8 cellular contexts compared by ENCODE assay signal in the genomic region with DNA sequence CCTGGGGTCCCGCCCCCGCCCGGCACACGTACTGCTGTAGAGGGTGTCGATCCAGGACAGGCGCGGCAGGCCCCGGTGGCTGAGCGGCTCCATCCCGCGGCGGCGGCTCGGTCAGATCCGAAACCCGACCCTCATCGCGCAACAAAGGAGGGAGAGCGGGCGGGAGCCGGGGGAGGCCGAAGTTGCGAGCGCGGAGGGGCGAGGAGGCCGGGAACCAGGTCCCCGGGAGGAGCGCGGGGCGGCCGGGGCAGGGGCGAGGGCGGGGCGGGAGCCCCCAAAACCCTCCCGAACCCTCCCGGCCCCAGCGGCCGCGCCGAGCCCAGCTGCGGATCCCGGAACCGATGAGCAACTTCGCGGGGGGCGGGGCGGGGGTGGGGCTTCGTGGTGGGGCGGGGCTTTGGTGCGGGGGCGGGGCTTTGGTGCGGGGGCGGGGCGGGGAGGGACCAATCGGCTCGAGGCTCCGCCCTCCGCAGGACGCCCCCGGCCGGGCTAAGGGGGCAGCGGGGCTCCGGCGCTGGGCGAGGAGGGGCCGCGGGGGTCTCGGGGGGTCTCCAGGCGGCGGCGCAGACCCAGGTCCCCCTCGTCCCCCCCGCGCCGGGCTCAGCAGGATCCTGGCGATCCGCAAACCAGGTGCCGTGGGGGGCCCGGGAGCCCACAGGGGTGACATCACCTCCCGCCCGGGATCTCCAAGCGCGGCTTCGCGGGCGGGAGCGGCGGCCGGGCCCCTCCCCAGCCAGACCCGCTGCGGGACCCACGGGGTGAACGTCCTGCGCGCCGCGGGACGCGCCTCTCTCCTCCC. TPM values are rescaled to one million over a fixed set of nuclear protein-coding genes. Genes with fewer than 3 reads are reported as not detected.
A peak's percentile ranks its signal among the peaks of the same experiment; 100 is the strongest.
DNase-seq lines count a peak whose midpoint lies in the region; ATAC-seq and TF ChIP-seq lines count a peak whose summit lies in the region.

A gene (minus strand): TSS at position 347 of the 799 bp plus-strand sequence. CDS start 254 bp downstream, at position 93.

- no peak within 1 kb of the TSS for H3K27ac Mint-ChIP-seq in activated CD4-positive, alpha-beta T cell treated with anti-CD3 and anti-CD28 coated beads, Interleukin-2, amount 10 ng/mL, durations not matched to agents 24 days and 14 days

- peak within 1 kb of the TSS; percentile 43 for H4K91ac ChIP-seq in mesenchymal stem cell (ENCODE audit: low read length)

- peaks cover 25% of the 10 kb centered on the region for H3K27me3 Mint-ChIP-seq in activated CD4-positive, alpha-beta T cell treated with anti-CD3 and anti-CD28 coated beads, Interleukin-2, amount 10 ng/mL, durations not matched to agents 24 days and 14 days

- peak within 1 kb of the TSS; percentile 86 for H3K4me2 ChIP-seq in mesenchymal stem cell (ENCODE audit: low read length, poor library complexity, severe bottlenecking)

- H3K79me2 ChIP-seq in ACC112 (ENCODE audit: control insufficient read depth, insufficient read depth, low read length, unreplicated experiment), result no peaks in the 10 kb centered on the region

- H2AFZ ChIP-seq in ACC112 (ENCODE audit: low read length, unreplicated experiment) (peak within 1 kb of the TSS; percentile 60), mesenchymal stem cell (ENCODE audit: low read depth, low read length) (peak within 1 kb of the TSS; percentile 64)

- H2BK15ac ChIP-seq in mesenchymal stem cell (ENCODE audit: low read depth, poor library complexity, severe bottlenecking), result peak within 1 kb of the TSS; percentile 12

- peak within 1 kb of the TSS; percentile 16 to 72 for H3K18ac ChIP-seq in mesenchymal stem cell (ENCODE audit: low read depth in 1 of 2, low read length in 2 of 2)

- H3K36me3 ChIP-seq in ACC112 (ENCODE audit: insufficient read depth, low read length), result no peaks in the 10 kb centered on the region
- H3K36me3 ChIP-seq in mesenchymal stem cell (ENCODE audit: control insufficient read depth in 1 of 2, insufficient read depth in 2 of 2, low read depth in 1 of 2, low read length in 2 of 2), result peaks cover 0 to 4% of the 10 kb centered on the region in 2 experiments

- peaks cover 10% of the 10 kb centered on the region for H3K79me1 ChIP-seq in mesenchymal stem cell (replicated peaks; ENCODE audit: low read length, poor library complexity, severe bottlenecking)

- CTCF ChIA-PET in HEK293T (lab: Yijun Ruan, JAX), result interaction anchor here (0.6 kb wide), 1 partner anchor 55 kb away, joined by 4 read pairs; no protein-coding TSS in a partner anchor

- ATAC-seq in HG03097 (IDR thresholded peaks at IDR 0.05; ENCODE audit: low FRiP score, unreplicated experiment), result no peak

- H3K23ac ChIP-seq in mesenchymal stem cell (ENCODE audit: low read length in 2 of 2), result peak within 1 kb of the TSS in 1 of 2 experiments; percentile 73

- intact Hi-C loops in activated CD4-positive, alpha-beta T cell treated with anti-CD3 and anti-CD28 coated beads, Interleukin-2, amount 10 ng/mL, durations not matched to agents 24 days and 14 days (cut with micrococcal nuclease), result loop anchor here (10.0 kb wide), 1 partner anchor 125 kb away; no protein-coding TSS in a partner anchor

- H3K27me3 ChIP-seq in ACC112 (ENCODE audit: insufficient read depth, low read length), result peaks cover 12% of the 10 kb centered on the region; the same call in 1 of the 2 replicates
- H3K27me3 ChIP-seq in mesenchymal stem cell (ENCODE audit: control insufficient read depth in 1 of 2, insufficient read depth in 1 of 2, low read length in 2 of 2), result no peaks in the 10 kb centered on the region

- H3K4ac ChIP-seq in mesenchymal stem cell (ENCODE audit: low read depth in 1 of 2, low read length in 2 of 2), result peak within 1 kb of the TSS; percentile 2 to 38

- peak within 1 kb of the TSS in 1 of 2 experiments; percentile 64 for H3K14ac ChIP-seq in mesenchymal stem cell (ENCODE audit: low read length in 2 of 2)

- H3K9me3 ChIP-seq in mesenchymal stem cell (ENCODE audit: control insufficient read depth, low read length), result no peaks in the 10 kb centered on the region

- no peaks in the 10 kb centered on the region for H3K36me3 Mint-ChIP-seq in activated CD4-positive, alpha-beta T cell treated with anti-CD3 and anti-CD28 coated beads, Interleukin-2, amount 10 ng/mL, durations not matched to agents 24 days and 14 days (ENCODE audit: low read depth)

- H3K4me1 Mint-ChIP-seq in activated CD4-positive, alpha-beta T cell treated with anti-CD3 and anti-CD28 coated beads, Interleukin-2, amount 10 ng/mL, durations not matched to agents 24 days and 14 days, result peaks cover 5% of the 10 kb centered on the region

- DNase-seq in HEK293T (ENCODE audit: extremely low spot score) (peak; percentile 79), ecto neural progenitor cell (ENCODE audit: low spot score) (peak; percentile 90), mesenchymal stem cell (peak; percentile 46)
- peak; percentile 84 for DNase-seq in activated CD4-positive, alpha-beta T cell treated with anti-CD3 and anti-CD28 coated beads, Interleukin-2, amount 10 ng/mL, durations not matched to agents 24 days and 14 days
- DNase-seq in stimulated activated CD8-positive, alpha-beta memory T cell treated with anti-CD3 and anti-CD28 coated beads, Interleukin-4, amount 100 ng/mL, for 48 hours, result peak; percentile 63
- DNase-seq in NK-92 treated with Interleukin-12 subunit alpha and Interleukin-12 subunit beta, amount 100 ng/mL, for 24 hours (lab: John Stamatoyannopoulos, UW), result no peak

- H4K8ac ChIP-seq in mesenchymal stem cell (ENCODE audit: low read length), result peak within 1 kb of the TSS; percentile 35

- H3K9me3 Mint-ChIP-seq in activated CD4-positive, alpha-beta T cell treated with anti-CD3 and anti-CD28 coated beads, Interleukin-2, amount 10 ng/mL, durations not matched to agents 24 days and 14 days, result no peaks in the 10 kb centered on the region

- H3K9ac ChIP-seq in mesenchymal stem cell (ENCODE audit: low read length), result peak within 1 kb of the TSS; percentile 83

- peak within 1 kb of the TSS; percentile 54 for H2BK120ac ChIP-seq in mesenchymal stem cell (ENCODE audit: low read depth, low read length)

- peak within 1 kb of the TSS; percentile 72 for H3K4me3 Mint-ChIP-seq in activated CD4-positive, alpha-beta T cell treated with anti-CD3 and anti-CD28 coated beads, Interleukin-2, amount 10 ng/mL, durations not matched to agents 24 days and 14 days

- no peak within 1 kb of the TSS for H2AK5ac ChIP-seq in mesenchymal stem cell (ENCODE audit: low read length, severe bottlenecking)

- peak within 1 kb of the TSS; percentile 83 for H3K4me3 ChIP-seq in ACC112 (ENCODE audit: low read depth, low read length)
- H3K4me3 ChIP-seq in mesenchymal stem cell (ENCODE audit: insufficient read depth in 1 of 2, low read depth in 1 of 2, low read length in 2 of 2), result peak within 1 kb of the TSS; percentile 78 to 79

- H2BK5ac ChIP-seq in mesenchymal stem cell (ENCODE audit: low read depth, low read length, poor library complexity, severe bottlenecking), result no peak within 1 kb of the TSS

- H2BK12ac ChIP-seq in mesenchymal stem cell (ENCODE audit: low read length in 2 of 2), result peak within 1 kb of the TSS in 1 of 2 experiments; percentile 25

- POLR2A ChIA-PET in HEK293T (lab: Yijun Ruan, JAX), result no interaction called here

- 1% methylated on average over 44 of the region's 100 CpGs for WGBS in mesenchymal stem cell

- no peak within 1 kb of the TSS for H3K27ac ChIP-seq in ACC112 (ENCODE audit: low read depth, low read length)
- H3K27ac ChIP-seq in mesenchymal stem cell (ENCODE audit: low read length, poor library complexity, severe bottlenecking), result no peak within 1 kb of the TSS

- H3K4me1 ChIP-seq in ACC112 (ENCODE audit: control insufficient read depth, insufficient read depth, low read length, unreplicated experiment) (peaks cover 5% of the 10 kb centered on the region), mesenchymal stem cell (ENCODE audit: control insufficient read depth, insufficient read depth, low read depth, low read length) (peaks cover 51% of the 10 kb centered on the region)

TF ChIP-seq in HEK293T, 16 proteins besides CTCF, POLR2A, EP300 and RAD21:
- no peak for TF ChIP-seq ELF4 (IDR thresholded peaks at IDR 0.05)

RNA-seq across cellular contexts. Expression of the gene that starts here (rescaled TPM):
- total RNA-seq in activated CD4-positive, alpha-beta T cell treated with anti-CD3 and anti-CD28 coated beads, Interleukin-2, amount 10 ng/mL, durations not matched to agents 24 days and 14 days, result 58.9 and 66.4 TPM in 2 replicates
- 57.4 TPM for polyA plus RNA-seq in mesenchymal stem cell (2013, experiment 1 of 2)
- polyA plus RNA-seq in mesenchymal stem cell (2013, experiment 2 of 2), result 56.4 TPM
